Comparison of ENCODE assay signal across 20 cellular contexts in genomic region chr17:46958192-46958591, GRCh38. TPM values are rescaled to one million over a fixed set of nuclear protein-coding genes. Genes with fewer than 3 reads are reported as not detected.
DNase-seq lines count a peak whose midpoint lies in the region; TF ChIP-seq lines count a peak whose summit lies in the region.
"Had no signal": no experiment of that assay in that cellular context is flagged by ENCODE, and none has a peak within 500 bp of the region (broad histone marks: within the 10 kb centered on the region; RNA-seq: fewer than 3 reads in every experiment).

No MANE protein-coding gene starts in this region.

- peak overlapping the region; percentile 66 for H3K27ac ChIP-seq in angular gyrus (ENCODE audit: low read depth, low read length)
- H3K27ac ChIP-seq in vagina, result no peak overlapping the region
- H3K27ac ChIP-seq: 22Rv1 had no signal

- no peaks in the 10 kb centered on the region for H3K4me1 ChIP-seq in vagina
- H3K4me1 ChIP-seq: Caco-2 had no signal

- intact Hi-C loops in posterior vena cava (cut with DNase I) (no loop called here), vagina (cut with DNase I) (no loop called here)

- TF ChIP-seq CTCF in AG10803 (conservative IDR thresholded peaks at IDR 0.05; ENCODE audit: low read length) (no peak), fibroblast of pulmonary artery (IDR thresholded peaks at IDR 0.05; ENCODE audit: low read length, missing control alignments) (no peak), vagina (IDR thresholded peaks at IDR 0.05) (no peak)

- H3K27me3 ChIP-seq in vagina, result no peaks in the 10 kb centered on the region

- DNase-seq in AG10803 (ENCODE audit: low read depth) (peak; percentile 39), fibroblast of pulmonary artery (ENCODE audit: low read depth) (peak; percentile 47), posterior vena cava (ENCODE audit: low spot score) (peak; percentile 22), NCI-H2029 (lab: John Stamatoyannopoulos, UW) (no peak), SIG-M5 (lab: John Stamatoyannopoulos, UW) (no peak), vagina (ENCODE audit: extremely low spot score in 2 of 2) (no peak), retina (no peak)
- DNase-seq: Caco-2; CD4-positive, alpha-beta T cell; DMS153; GF-D8; NCI-H1436; NCI-H1930; NCI-H526 had no signal

- no peaks in the 10 kb centered on the region for H3K9me3 ChIP-seq in vagina
- H3K9me3 ChIP-seq: Caco-2 had no signal

- TF ChIP-seq POLR2A in vagina (IDR thresholded peaks at IDR 0.05), result no peak

- no peaks in the 10 kb centered on the region for H3K36me3 ChIP-seq in vagina

- H3K4me3 ChIP-seq in AG10803 (ENCODE audit: low read length), result no peak overlapping the region
- H3K4me3 ChIP-seq in fibroblast of pulmonary artery (replicated peaks; ENCODE audit: low read depth, low read length), result no peak overlapping the region
- no peak overlapping the region for H3K4me3 ChIP-seq in vagina
- H3K4me3 ChIP-seq: GM12878 had no signal

RNA-seq across cellular contexts. Expression of gene RPRML, which starts 20.9 kb away (rescaled TPM):
- not detected for total RNA-seq in posterior vena cava
- 2.0 TPM for total RNA-seq in vagina
- total RNA-seq: Caco-2; CD4-positive, alpha-beta T cell; GM12878; HT1080; M059J; SK-MEL-5 had no signal

RNA-seq across cellular contexts. Expression of gene GOSR2, which starts 35.2 kb away (rescaled TPM):
- total RNA-seq in posterior vena cava, result 10 to 100 TPM; 52.0 to 56.1 TPM
- total RNA-seq in vagina, result 48.1 TPM

Comparison
In these comparisons a context has a peak if more than half of its experiments do, and no peak if none do; other contexts are left out.
1. DNase-seq: peak in AG10803 (single experiment), fibroblast of pulmonary artery (single experiment) and posterior vena cava (single experiment); none in NCI-H2029 (single experiment), SIG-M5 (single experiment), vagina (0 of 2) and retina (single experiment).